In the genomic region with DNA sequence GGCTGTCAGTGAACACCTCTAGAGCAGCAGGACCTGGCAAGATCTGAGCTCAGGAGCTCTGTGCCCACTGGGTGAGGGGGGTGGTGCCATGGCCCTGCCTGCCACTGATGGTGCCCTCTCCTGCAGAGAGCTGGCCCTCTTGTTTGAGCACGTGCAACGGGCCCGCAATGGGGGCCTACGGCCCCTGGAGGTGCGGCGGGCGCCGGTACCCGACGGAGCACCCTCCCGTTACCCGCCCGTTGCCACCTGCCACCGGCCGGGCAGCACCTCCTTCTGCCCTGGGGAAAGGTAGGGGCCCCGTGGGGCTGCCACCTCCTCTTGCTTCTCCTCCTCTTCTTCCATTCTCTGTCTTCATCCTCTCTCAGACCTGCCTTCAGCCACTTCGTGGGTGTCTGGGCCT, we compare ENCODE assay signal across 16 cellular contexts.
"Had no signal": no experiment of that assay in that cellular context is flagged by ENCODE, and none has a peak within 500 bp of the region (broad histone marks: within the 10 kb centered on the region; RNA-seq: fewer than 3 reads in every experiment).

No MANE protein-coding gene starts in this region.

- ATAC-seq: effector memory CD8-positive, alpha-beta T cell; naive thymus-derived CD8-positive, alpha-beta T cell; pancreas had no signal

- DNase-seq: activated CD4-positive, alpha-beta T cell treated with anti-CD3 and anti-CD28 coated beads, Interleukin-2, amount 10 ng/mL, durations not matched to agents 7 days and 5 days; activated CD4-positive, CD25-positive, alpha-beta regulatory T cell; activated naive CD8-positive, alpha-beta T cell treated with anti-CD3 and anti-CD28 coated beads for 36 hours; activated T-cell treated with anti-CD3 and anti-CD28 coated beads for 4 hours; central memory CD4-positive, alpha-beta T cell; effector memory CD8-positive, alpha-beta T cell; hippocampal formation; midbrain; naive thymus-derived CD8-positive, alpha-beta T cell; stimulated activated CD4-positive, alpha-beta T cell treated with anti-CD3 and anti-CD28 coated beads, Interleukin-15, amount 100 ng/mL, for 24 hours; stimulated activated CD4-positive, alpha-beta T cell treated with anti-CD3 and anti-CD28 coated beads, Interleukin-4, amount 100 ng/mL, for 24 hours; stomach; thyroid gland; uterus had no signal

- H3K4me1 ChIP-seq: pancreas, uterus had no signal

- H3K4me3 Mint-ChIP-seq: activated CD4-positive, alpha-beta T cell treated with anti-CD3 and anti-CD28 coated beads, Interleukin-2, amount 10 ng/mL, durations not matched to agents 7 days and 5 days; activated naive CD8-positive, alpha-beta T cell treated with anti-CD3 and anti-CD28 coated beads for 36 hours; effector memory CD8-positive, alpha-beta T cell had no signal

- H3K27me3 Mint-ChIP-seq: effector memory CD8-positive, alpha-beta T cell; naive thymus-derived CD8-positive, alpha-beta T cell had no signal

- H3K9me3 ChIP-seq: pancreas, stomach, thyroid gland, uterus had no signal

- H3K27me3 ChIP-seq: pancreas, thyroid gland, uterus had no signal

- H3K27ac Mint-ChIP-seq: activated naive CD8-positive, alpha-beta T cell treated with anti-CD3 and anti-CD28 coated beads for 36 hours; activated T-helper 2 cell treated with anti-CD3 and anti-CD28 coated beads, Interferon-gamma antibody, Interleukin-2, Interleukin-4, amounts not matched to agents 10 μg/mL and 5 μg/mL and 100 μg/mL, durations not matched to agents 14 hours and 24 hours and 36 hours had no signal

- H3K4me3 ChIP-seq: pancreas, stomach, thyroid gland, uterus had no signal

- H3K9me3 Mint-ChIP-seq: activated CD4-positive, alpha-beta T cell treated with anti-CD3 and anti-CD28 coated beads, Interleukin-2, amount 10 ng/mL, durations not matched to agents 7 days and 5 days; activated naive CD8-positive, alpha-beta T cell treated with anti-CD3 and anti-CD28 coated beads for 36 hours; activated T-helper 2 cell treated with anti-CD3 and anti-CD28 coated beads, Interferon-gamma antibody, Interleukin-2, Interleukin-4, amounts not matched to agents 10 μg/mL and 5 μg/mL and 100 μg/mL, durations not matched to agents 14 hours and 24 hours and 36 hours; effector memory CD8-positive, alpha-beta T cell; naive thymus-derived CD8-positive, alpha-beta T cell had no signal

- H3K27ac ChIP-seq: pancreas, thyroid gland, uterus had no signal

- H3K36me3 ChIP-seq: pancreas, thyroid gland, uterus had no signal
